1 cellular context compared by ENCODE assay signal in the genomic region with DNA sequence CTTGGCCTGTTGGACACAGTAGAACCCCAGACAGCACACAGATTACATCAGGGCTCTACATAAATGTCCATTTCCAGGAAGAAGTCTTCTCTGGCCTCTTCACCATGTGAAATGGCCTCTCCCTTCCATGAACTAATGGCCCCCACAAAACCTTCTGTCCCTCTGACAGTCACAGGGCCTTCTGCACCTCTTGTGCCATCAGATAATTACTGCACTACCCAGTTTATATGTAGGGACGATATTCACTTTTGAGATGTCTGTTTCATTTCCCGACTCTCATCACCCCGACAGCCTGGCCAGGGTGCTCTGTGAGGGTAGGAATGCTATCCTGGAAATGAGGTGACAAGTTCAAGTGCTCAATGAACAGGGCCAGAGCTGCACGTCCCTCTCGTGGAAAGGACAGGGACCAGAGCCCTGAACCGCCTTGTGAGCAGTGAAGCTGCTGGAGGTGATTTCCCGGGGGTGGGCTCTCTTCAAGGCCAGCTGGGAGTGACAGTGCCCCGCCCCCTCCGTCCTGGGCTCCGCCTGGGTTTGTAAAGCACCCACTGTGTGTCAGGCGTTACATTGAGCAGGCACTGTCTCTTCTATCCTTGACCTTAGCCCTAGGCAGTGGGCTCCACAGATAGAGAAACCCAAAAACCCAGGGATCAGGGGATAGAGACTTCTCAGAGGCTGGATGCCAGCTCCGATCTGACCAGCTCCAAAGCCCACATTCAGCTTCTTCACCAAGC.
TF ChIP-seq lines count a peak whose summit lies in the region.

No MANE protein-coding gene starts in this region.

TF ChIP-seq in SK-N-SH treated with all-trans-retinoic acid at 6 μM for 48 hours, 23 proteins besides CTCF, POLR2A, EP300 and RAD21 (continued from another document):
- TF ChIP-seq, protein P1, sequence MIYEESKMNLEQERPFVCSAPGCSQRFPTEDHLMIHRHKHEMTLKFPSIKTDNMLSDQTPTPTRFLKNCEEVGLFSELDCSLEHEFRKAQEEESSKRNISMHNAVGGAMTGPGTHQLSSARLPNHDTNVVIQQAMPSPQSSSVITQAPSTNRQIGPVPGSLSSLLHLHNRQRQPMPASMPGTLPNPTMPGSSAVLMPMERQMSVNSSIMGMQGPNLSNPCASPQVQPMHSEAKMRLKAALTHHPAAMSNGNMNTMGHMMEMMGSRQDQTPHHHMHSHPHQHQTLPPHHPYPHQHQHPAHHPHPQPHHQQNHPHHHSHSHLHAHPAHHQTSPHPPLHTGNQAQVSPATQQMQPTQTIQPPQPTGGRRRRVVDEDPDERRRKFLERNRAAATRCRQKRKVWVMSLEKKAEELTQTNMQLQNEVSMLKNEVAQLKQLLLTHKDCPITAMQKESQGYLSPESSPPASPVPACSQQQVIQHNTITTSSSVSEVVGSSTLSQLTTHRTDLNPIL (CRISPR knock-in tag; IDR thresholded peaks at IDR 0.05; ENCODE audit: low read depth): no peak
- no peak for TF ChIP-seq ISL1 (CRISPR knock-in tag; IDR thresholded peaks at IDR 0.05)
- TF ChIP-seq ZC3H10 (CRISPR knock-in tag; IDR thresholded peaks at IDR 0.05): no peak
- TF ChIP-seq BACH2 (CRISPR knock-in tag; IDR thresholded peaks at IDR 0.05; ENCODE audit: borderline replicate concordance): no peak
- TF ChIP-seq, protein P2, sequence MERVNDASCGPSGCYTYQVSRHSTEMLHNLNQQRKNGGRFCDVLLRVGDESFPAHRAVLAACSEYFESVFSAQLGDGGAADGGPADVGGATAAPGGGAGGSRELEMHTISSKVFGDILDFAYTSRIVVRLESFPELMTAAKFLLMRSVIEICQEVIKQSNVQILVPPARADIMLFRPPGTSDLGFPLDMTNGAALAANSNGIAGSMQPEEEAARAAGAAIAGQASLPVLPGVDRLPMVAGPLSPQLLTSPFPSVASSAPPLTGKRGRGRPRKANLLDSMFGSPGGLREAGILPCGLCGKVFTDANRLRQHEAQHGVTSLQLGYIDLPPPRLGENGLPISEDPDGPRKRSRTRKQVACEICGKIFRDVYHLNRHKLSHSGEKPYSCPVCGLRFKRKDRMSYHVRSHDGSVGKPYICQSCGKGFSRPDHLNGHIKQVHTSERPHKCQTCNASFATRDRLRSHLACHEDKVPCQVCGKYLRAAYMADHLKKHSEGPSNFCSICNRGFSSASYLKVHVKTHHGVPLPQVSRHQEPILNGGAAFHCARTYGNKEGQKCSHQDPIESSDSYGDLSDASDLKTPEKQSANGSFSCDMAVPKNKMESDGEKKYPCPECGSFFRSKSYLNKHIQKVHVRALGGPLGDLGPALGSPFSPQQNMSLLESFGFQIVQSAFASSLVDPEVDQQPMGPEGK (CRISPR knock-in tag; IDR thresholded peaks at IDR 0.05; ENCODE audit: borderline replicate concordance): no peak
- no peak for TF ChIP-seq ZNF8 (CRISPR knock-in tag; IDR thresholded peaks at IDR 0.05)
- TF ChIP-seq, protein P3, sequence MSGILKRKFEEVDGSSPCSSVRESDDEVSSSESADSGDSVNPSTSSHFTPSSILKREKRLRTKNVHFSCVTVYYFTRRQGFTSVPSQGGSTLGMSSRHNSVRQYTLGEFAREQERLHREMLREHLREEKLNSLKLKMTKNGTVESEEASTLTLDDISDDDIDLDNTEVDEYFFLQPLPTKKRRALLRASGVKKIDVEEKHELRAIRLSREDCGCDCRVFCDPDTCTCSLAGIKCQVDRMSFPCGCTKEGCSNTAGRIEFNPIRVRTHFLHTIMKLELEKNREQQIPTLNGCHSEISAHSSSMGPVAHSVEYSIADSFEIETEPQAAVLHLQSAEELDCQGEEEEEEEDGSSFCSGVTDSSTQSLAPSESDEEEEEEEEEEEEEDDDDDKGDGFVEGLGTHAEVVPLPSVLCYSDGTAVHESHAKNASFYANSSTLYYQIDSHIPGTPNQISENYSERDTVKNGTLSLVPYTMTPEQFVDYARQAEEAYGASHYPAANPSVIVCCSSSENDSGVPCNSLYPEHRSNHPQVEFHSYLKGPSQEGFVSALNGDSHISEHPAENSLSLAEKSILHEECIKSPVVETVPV (CRISPR knock-in tag; IDR thresholded peaks at IDR 0.05): no peak
- no peak for TF ChIP-seq TCF4 (CRISPR knock-in tag; IDR thresholded peaks at IDR 0.05; ENCODE audit: borderline replicate concordance)
